ENCODE assay signal across 27 cellular contexts in the genomic region with DNA sequence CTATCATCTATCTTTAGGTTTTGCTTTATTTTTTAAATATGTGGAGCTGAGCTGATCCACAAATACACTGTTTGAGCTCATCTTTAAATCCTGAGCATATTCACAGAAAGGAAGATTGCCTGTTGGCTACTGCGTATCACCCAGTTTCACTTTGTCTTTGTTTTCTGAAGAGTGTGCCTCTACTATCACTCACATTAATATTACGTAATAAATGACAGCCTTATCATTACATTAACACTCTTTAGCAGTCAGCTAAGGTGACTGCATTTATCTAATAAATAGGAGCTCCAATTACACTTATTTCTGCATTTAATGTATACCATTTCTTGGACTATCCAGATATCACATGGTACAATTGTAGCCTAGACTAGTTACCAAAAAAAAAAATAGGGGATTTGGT.
"Had no signal": no experiment of that assay in that cellular context is flagged by ENCODE, and none has a peak within 500 bp of the region (broad histone marks: within the 10 kb centered on the region; RNA-seq: fewer than 3 reads in every experiment).

No MANE protein-coding gene starts in this region.

- H3K4me3 ChIP-seq: colonic mucosa, esophagus muscularis mucosa, heart right ventricle, lung, mucosa of descending colon, prostate gland, right atrium auricular region, sigmoid colon, stomach, testis, tibial artery had no signal

- H3K9me3 ChIP-seq: colonic mucosa, esophagus muscularis mucosa, heart right ventricle, mucosa of descending colon, prostate gland, right atrium auricular region, sigmoid colon, stomach, testis, tibial artery had no signal

- H3K36me3 ChIP-seq: colonic mucosa, esophagus muscularis mucosa, heart right ventricle, prostate gland, right atrium auricular region, sigmoid colon, stomach, tibial artery had no signal

- H3K27ac ChIP-seq: colonic mucosa, esophagus muscularis mucosa, heart right ventricle, prostate gland, right atrium auricular region, sigmoid colon, stomach, testis, tibial artery had no signal

- H3K9me3 Mint-ChIP-seq: dendritic cell treated with granulocyte-macrophage colony-stimulating factor and Interleukin-4, amounts not matched to agents 40 ng/mL and 50 ng/mL, for 4 days; type B pancreatic cell had no signal

- H3K27ac Mint-ChIP-seq: dendritic cell treated with granulocyte-macrophage colony-stimulating factor and Interleukin-4, amounts not matched to agents 40 ng/mL and 50 ng/mL, for 4 days; memory B cell; naive thymus-derived CD4-positive, alpha-beta T cell; nephron progenitor cell; stimulated activated effector memory CD8-positive, alpha-beta T cell treated with anti-CD3 and anti-CD28 coated beads, Interleukin-12 subunit alpha, Interleukin-12 subunit beta, amount 100 ng/mL, for 72 hours; type B pancreatic cell had no signal

- H3K4me3 Mint-ChIP-seq: dendritic cell treated with granulocyte-macrophage colony-stimulating factor and Interleukin-4, amounts not matched to agents 40 ng/mL and 50 ng/mL, for 4 days; memory B cell; naive thymus-derived CD4-positive, alpha-beta T cell; nephron progenitor cell; stimulated activated effector memory CD8-positive, alpha-beta T cell treated with anti-CD3 and anti-CD28 coated beads, Interleukin-12 subunit alpha, Interleukin-12 subunit beta, amount 100 ng/mL, for 72 hours; type B pancreatic cell had no signal

- ATAC-seq: heart right ventricle; mucosa of descending colon; naive thymus-derived CD4-positive, alpha-beta T cell; stimulated activated effector memory CD8-positive, alpha-beta T cell treated with anti-CD3 and anti-CD28 coated beads, Interleukin-12 subunit alpha, Interleukin-12 subunit beta, amount 100 ng/mL, for 72 hours had no signal

- H3K27me3 ChIP-seq: colonic mucosa, esophagus muscularis mucosa, heart right ventricle, right atrium auricular region, sigmoid colon, stomach, testis, tibial artery had no signal

- H3K4me1 ChIP-seq: colonic mucosa, esophagus muscularis mucosa, heart right ventricle, prostate gland, right atrium auricular region, sigmoid colon, stomach, testis, tibial artery had no signal

- FAIRE-seq: endothelial cell of umbilical vein had no signal

- H3K4me1 Mint-ChIP-seq: memory B cell; naive thymus-derived CD4-positive, alpha-beta T cell; stimulated activated effector memory CD8-positive, alpha-beta T cell treated with anti-CD3 and anti-CD28 coated beads, Interleukin-12 subunit alpha, Interleukin-12 subunit beta, amount 100 ng/mL, for 72 hours had no signal

- H3K36me3 Mint-ChIP-seq: memory B cell; naive thymus-derived CD4-positive, alpha-beta T cell; stimulated activated effector memory CD8-positive, alpha-beta T cell treated with anti-CD3 and anti-CD28 coated beads, Interleukin-12 subunit alpha, Interleukin-12 subunit beta, amount 100 ng/mL, for 72 hours; type B pancreatic cell had no signal

- DNase-seq: colonic mucosa; effector memory CD4-positive, alpha-beta T cell; foreskin melanocyte; glutamatergic neuron; heart right ventricle; hippocampal formation; islet precursor cell; kidney glomerular epithelial cell; mucosa of descending colon; naive thymus-derived CD4-positive, alpha-beta T cell; nephron progenitor cell; sigmoid colon; stimulated activated CD4-positive, alpha-beta T cell treated with anti-CD3 and anti-CD28 coated beads, Interleukin-2, amount 100 ng/mL, for 24 hours; stimulated activated CD4-positive, alpha-beta T cell treated with anti-CD3 and anti-CD28 coated beads, Interleukin-4, amount 100 ng/mL, for 24 hours; stimulated activated naive CD4-positive, alpha-beta T cell treated with Interleukin-2 at 50 U/mL for 16 hours; stomach; testis; tibial artery had no signal

- H3K27me3 Mint-ChIP-seq: dendritic cell treated with granulocyte-macrophage colony-stimulating factor and Interleukin-4, amounts not matched to agents 40 ng/mL and 50 ng/mL, for 4 days; memory B cell; naive thymus-derived CD4-positive, alpha-beta T cell; type B pancreatic cell had no signal
